12 cellular contexts compared by ENCODE assay signal in genomic region chr20:17227669-17228623, GRCh38. TPM values are rescaled to one million over a fixed set of nuclear protein-coding genes. Genes with fewer than 3 reads are reported as not detected.
DNase-seq lines count a peak whose midpoint lies in the region; ATAC-seq, FAIRE-seq and TF ChIP-seq lines count a peak whose summit lies in the region.
"Had no signal": no experiment of that assay in that cellular context is flagged by ENCODE, and none has a peak within 500 bp of the region (broad histone marks: within the 10 kb centered on the region; RNA-seq: fewer than 3 reads in every experiment).

No MANE protein-coding gene starts in this region.

- H3K4me2 ChIP-seq in H1 (ENCODE audit: insufficient read depth in 1 of 2, low read depth in 2 of 2, low read length in 2 of 2) = peak overlapping the region; percentile 96
- H3K4me2 ChIP-seq in neural progenitor cell = peak overlapping the region; percentile 75

- no peak overlapping the region for H2BK12ac ChIP-seq in H1 (ENCODE audit: low read depth, low read length)

- no peak overlapping the region for H3K23ac ChIP-seq in H1 (ENCODE audit: insufficient read length)

- peaks cover 17% of the 10 kb centered on the region for H3F3A ChIP-seq in neural progenitor cell (ENCODE audit: low read depth)

- peak overlapping the region; percentile 89 for H3K4me3 Mint-ChIP-seq in neural progenitor cell
- H3K4me3 Mint-ChIP-seq: T-cell had no signal

- no peak overlapping the region for H4K5ac ChIP-seq in H1 (ENCODE audit: insufficient read length, low read depth, low read length)

- H3K79me1 ChIP-seq in H1 (ENCODE audit: low read depth, low read length) = no peaks in the 10 kb centered on the region

- H3K79me2 ChIP-seq in H1 (ENCODE audit: control insufficient read depth in 1 of 2, insufficient read depth in 2 of 2, low read length in 2 of 2) = no peaks in the 10 kb centered on the region
- H3K79me2 ChIP-seq in neural progenitor cell (ENCODE audit: low read depth) = no peaks in the 10 kb centered on the region

- H3K36me3 ChIP-seq in H1 (ENCODE audit: control insufficient read depth in 2 of 4, insufficient read depth in 4 of 4, low read length in 3 of 4) (no peaks in the 10 kb centered on the region), neural progenitor cell (no peaks in the 10 kb centered on the region)

- H2AFZ ChIP-seq in H1 (ENCODE audit: low read length) = no peak overlapping the region; the same call in 1 of the 2 replicates
- no peak overlapping the region for H2AFZ ChIP-seq in neural progenitor cell (replicated peaks)

- POLR2A ChIA-PET in H1 (lab: Charles Lee; ENCODE audit: partially characterized antibody) = no interaction called here

- no peak overlapping the region for H3K27ac Mint-ChIP-seq in neural progenitor cell
- H3K27ac Mint-ChIP-seq: T-cell had no signal

- H3K9ac ChIP-seq in H1 (replicated peaks in 1 of 4; ENCODE audit: extremely low read depth in 1 of 4, low read depth in 3 of 4, low read length in 3 of 4) = no peak overlapping the region
- no peak overlapping the region for H3K9ac ChIP-seq in neural progenitor cell

- H2BK15ac ChIP-seq in H1 (ENCODE audit: low read length) = no peak overlapping the region

- peaks cover 1 to 33% (median 29%) of the 10 kb centered on the region in 4 experiments for H3K27me3 ChIP-seq in H1 (replicated peaks in 1 of 4; ENCODE audit: control insufficient read depth in 3 of 4, extremely low read depth in 1 of 4, insufficient read depth in 3 of 4, low read length in 3 of 4)
- H3K27me3 ChIP-seq in neural progenitor cell = peaks cover 71% of the 10 kb centered on the region

- no peak overlapping the region for H3K14ac ChIP-seq in H1 (ENCODE audit: insufficient read length)

- no peak for TF ChIP-seq EP300 in H1 (IDR thresholded peaks at IDR 0.05; ENCODE audit: borderline replicate concordance in 1 of 2, low read depth in 2 of 2, low read length in 2 of 2)

- no peak overlapping the region for H3K18ac ChIP-seq in H1 (ENCODE audit: extremely low read depth, low read length)

- H2BK20ac ChIP-seq in H1 (ENCODE audit: low read length) = no peak overlapping the region

- H3K4ac ChIP-seq in H1 (replicated peaks; ENCODE audit: insufficient read length, low read depth, low read length) = no peak overlapping the region

- H3K4me1 Mint-ChIP-seq in neural progenitor cell = peaks cover 36% of the 10 kb centered on the region

- H4K20me1 ChIP-seq in H1 (replicated peaks in 1 of 2; ENCODE audit: control insufficient read depth in 1 of 2, insufficient read depth in 2 of 2, low read length in 2 of 2) (no peaks in the 10 kb centered on the region), neural progenitor cell (ENCODE audit: low read depth) (peaks cover 30% of the 10 kb centered on the region)

- no peak overlapping the region for H2AK5ac ChIP-seq in H1 (ENCODE audit: low read depth, low read length)

- peak; percentile 39 for FAIRE-seq in H1 (lab: Jason Lieb, UNC)
- FAIRE-seq: islet of Langerhans had no signal

- no peak overlapping the region for H2BK120ac ChIP-seq in H1 (replicated peaks; ENCODE audit: low read depth, low read length)

- peaks cover 22% of the 10 kb centered on the region; the same call in 1 of the 2 replicates for H3K23me2 ChIP-seq in H1 (ENCODE audit: low read depth, low read length)

- H3K4me3 ChIP-seq in H1 (ENCODE audit: extremely low read depth in 1 of 4, insufficient read depth in 2 of 4, low read depth in 3 of 4, low read length in 4 of 4) (peak overlapping the region; percentile 46 to 65 (median 62)), neural progenitor cell (peak overlapping the region; percentile 38)

- no peak overlapping the region for H2BK5ac ChIP-seq in H1 (ENCODE audit: low read depth, low read length)

- DNase-seq in EH (ENCODE audit: low read depth) (peak; percentile 9), NCI-H1694 (lab: John Stamatoyannopoulos, UW) (peak; percentile 17), H1 (ENCODE audit: low read depth in 1 of 2, low spot score in 2 of 2) (peak in 1 of 2 experiments; percentile 59), neural progenitor cell (ENCODE audit: low spot score) (peak; percentile 89), HT-29 (ENCODE audit: low spot score) (no peak)
- DNase-seq in activated CD4-positive, CD25-positive, alpha-beta regulatory T cell (lab: John Stamatoyannopoulos, UW) = no peak
- DNase-seq: activated T-cell treated with anti-CD3 and anti-CD28 coated beads for 4 hours, T-cell had no signal

- no peaks in the 10 kb centered on the region for H3K9me3 ChIP-seq in H1 (ENCODE audit: insufficient read depth in 2 of 2, low read depth in 1 of 2, low read length in 1 of 2)
- H3K9me3 ChIP-seq in neural progenitor cell (ENCODE audit: low read depth) = no peaks in the 10 kb centered on the region

- H3K4me1 ChIP-seq in H1 (replicated peaks in 1 of 4; ENCODE audit: control insufficient read depth in 3 of 4, insufficient read depth in 4 of 4, low read length in 3 of 4) (peaks cover 3 to 16% (median 11%) of the 10 kb centered on the region in 4 experiments), neural progenitor cell (peaks cover 33% of the 10 kb centered on the region)

- 6% methylated on average over 32 of the region's 35 CpGs; no CpG with 5 or more reads in 1 of the 2 experiments for WGBS in H1 (ENCODE audit: extremely low coverage in 1 of 2, insufficient coverage in 1 of 2, insufficient read length in 1 of 2, insufficient replicate concordance in 2 of 2, low coverage in 1 of 2, low lambda C conversion rate in 2 of 2, missing lambda C conversion rate in 1 of 2), 2 experiments

- CTCF ChIA-PET in H1 (lab: Charles Lee; ENCODE audit: partially characterized antibody) = interaction anchor here (0.8 to 3.0 kb wide), 4 partner anchors 19 to 425 kb away, joined by 3 to 16 read pairs (median 3); no protein-coding TSS in a partner anchor

- peaks cover 34% of the 10 kb centered on the region for H3K27me3 Mint-ChIP-seq in neural progenitor cell (ENCODE audit: insufficient read depth, low read depth)

- TF ChIP-seq CTCF in H1 (IDR thresholded peaks at IDR 0.05; ENCODE audit: control extremely low read depth in 1 of 3, insufficient read depth in 1 of 3, low read depth in 1 of 3, low read length in 3 of 3) (no peak), neural progenitor cell (IDR thresholded peaks at IDR 0.05) (no peak)

- H3K27ac ChIP-seq in H1 (ENCODE audit: low read depth, low read length) = no peak overlapping the region
- H3K27ac ChIP-seq in neural progenitor cell = no peak overlapping the region

- H3K36me3 Mint-ChIP-seq in neural progenitor cell = no peaks in the 10 kb centered on the region
- H3K36me3 Mint-ChIP-seq: T-cell had no signal

- no peak for TF ChIP-seq RAD21 in H1 (IDR thresholded peaks at IDR 0.05 in 1 of 2, conservative IDR thresholded peaks at IDR 0.05 in 1 of 2; ENCODE audit: low read depth in 2 of 2, low read length in 2 of 2)

- H3K56ac ChIP-seq in H1 (replicated peaks; ENCODE audit: insufficient read length, low read depth, low read length) = no peak overlapping the region

- H3K9me3 Mint-ChIP-seq in neural progenitor cell = peaks cover 2% of the 10 kb centered on the region

- no peak overlapping the region for H4K8ac ChIP-seq in H1 (ENCODE audit: extremely low read depth, insufficient read depth, low read length)

- H4K91ac ChIP-seq in H1 (replicated peaks; ENCODE audit: insufficient read length, low read length) = no peak overlapping the region

- TF ChIP-seq POLR2A in H1 (IDR thresholded peaks at IDR 0.05; ENCODE audit: control extremely low read depth in 1 of 2, low read depth in 2 of 2, low read length in 2 of 2) = no peak

- no peak for ATAC-seq in HG03460 (IDR thresholded peaks at IDR 0.05; ENCODE audit: unreplicated experiment)
- ATAC-seq in HG02759 (IDR thresholded peaks at IDR 0.05; ENCODE audit: unreplicated experiment) = no peak
- ATAC-seq: T-cell had no signal

TF ChIP-seq in H1, 55 proteins besides CTCF, POLR2A, EP300 and RAD21 (continues in another document):
- TF ChIP-seq EGR1 (IDR thresholded peaks at IDR 0.05; ENCODE audit: borderline replicate concordance, low read depth, low read length) (peak; percentile 28; the same call in 1 of the 2 replicates), GTF2F1 (IDR thresholded peaks at IDR 0.05; ENCODE audit: borderline replicate concordance, low read depth, low read length) (no peak), EZH2 (IDR thresholded peaks at IDR 0.05; ENCODE audit: low read depth, low read length, severe bottlenecking) (no peak), JUND (IDR thresholded peaks at IDR 0.05; ENCODE audit: low read length) (no peak), SRF (IDR thresholded peaks at IDR 0.05; ENCODE audit: low read depth, low read length) (no peak), SP4 (IDR thresholded peaks at IDR 0.05; ENCODE audit: low read length) (no peak), CHD1 (IDR thresholded peaks at IDR 0.05; ENCODE audit: low read depth, low read length) (no peak), RNF2 (IDR thresholded peaks at IDR 0.05; ENCODE audit: borderline replicate concordance, low read depth, low read length, missing control alignments, poor library complexity, severe bottlenecking) (no peak), YY1 (IDR thresholded peaks at IDR 0.05; ENCODE audit: low read depth, low read length) (peak; percentile 44; the same call in 1 of the 2 replicates), BACH1 (IDR thresholded peaks at IDR 0.05; ENCODE audit: low read length) (no peak), NRF1 (IDR thresholded peaks at IDR 0.05; ENCODE audit: low read depth, low read length) (no peak), PHF8 (conservative IDR thresholded peaks at IDR 0.05; ENCODE audit: low read depth, low read length) (no peak), GABPA (IDR thresholded peaks at IDR 0.05; ENCODE audit: borderline replicate concordance, insufficient read depth, low read length) (no peak), TBP (IDR thresholded peaks at IDR 0.05; ENCODE audit: low read depth, low read length) (no peak), NANOG (IDR thresholded peaks at IDR 0.05; ENCODE audit: insufficient read depth, low read depth, low read length, poor library complexity, severe bottlenecking) (no peak), KDM4A (IDR thresholded peaks at IDR 0.05; ENCODE audit: low read depth, low read length, severe bottlenecking) (peak; percentile 38), RBBP5 (IDR thresholded peaks at IDR 0.05; ENCODE audit: borderline replicate concordance, low read depth, low read length) (no peak)

RNA-seq across cellular contexts. Expression of gene PCSK2, which starts 1.1 kb away (rescaled TPM):
- total RNA-seq in H1 (2021; fragmentation: NEBNext Ultra II Directional; extraction: Animal tissue kit (Norgen Biotek cat#: 25700)) = 1.9 and 2.1 TPM in 2 replicates
- polyA plus RNA-seq in H1 (2011; rRNA removed) = 2.6 and 4.2 TPM in 2 replicates
- polyA plus RNA-seq in H1 (2011; cell fraction: cytosol; rRNA removed) = 2.7 TPM
- polyA plus RNA-seq in H1 (2011; cell fraction: nucleus; rRNA removed) = 2.6 TPM
- 2.4 to 4.1 TPM (median 3.5 TPM) in 4 replicates for polyA plus RNA-seq in H1 (2012, experiment 1 of 2)
- 1.5 TPM for polyA plus RNA-seq in H1 (2012, experiment 2 of 2)
- polyA plus RNA-seq in H1 (2013, experiment 1 of 2) = 1.4 TPM
- 1.1 TPM for polyA plus RNA-seq in H1 (2013, experiment 2 of 2)
- polyA minus RNA-seq in H1 (2011; rRNA and poly(A)+ RNA removed) = 1.2 and 3.5 TPM in 2 replicates
- 1.6 TPM for polyA minus RNA-seq in H1 (2011; cell fraction: cytosol; rRNA and poly(A)+ RNA removed)
- polyA minus RNA-seq in H1 (2011; cell fraction: nucleus; rRNA and poly(A)+ RNA removed) = 1.2 TPM
- total RNA-seq in neural progenitor cell (ENCODE audit: low replicate concordance) = 0.07 TPM in 1 of 2 replicates, not detected in the other
- total RNA-seq in HT-29 (2014; rRNA removed; shearing (Covaris generic)) = not detected in 2 replicates
- total RNA-seq: chondrocyte, T-cell had no signal

Comparison
In these comparisons a context has a peak if more than half of its experiments do, and no peak if none do; other contexts are left out.
1. DNase-seq: peak in EH (single experiment), NCI-H1694 (single experiment) and neural progenitor cell (single experiment); none in HT-29 (single experiment) and activated CD4-positive, CD25-positive, alpha-beta regulatory T cell (0 of 4).